8 cellular contexts compared by ENCODE assay signal in genomic region chr11:7020183-7020917, GRCh38. TPM values are rescaled to one million over a fixed set of nuclear protein-coding genes. Genes with fewer than 3 reads are reported as not detected.
A peak's percentile ranks its signal among the peaks of the same experiment; 100 is the strongest.
DNase-seq lines count a peak whose midpoint lies in the region; ATAC-seq and TF ChIP-seq lines count a peak whose summit lies in the region.

TSS of gene NLRP14 (plus strand) at chr11:7020479. CDS start at chr11:7038587, 18,108 bp downstream.
TSS of gene ZNF214 (minus strand) at chr11:7020346. CDS start at chr11:7002835, 17,511 bp downstream.

- POLR2A ChIA-PET in activated CD4-positive, alpha-beta T cell treated with anti-CD3 and anti-CD28 coated beads, Interleukin-2, amount 10 ng/mL, durations not matched to agents 7 days and 5 days (lab: Charles Lee): no interaction called here

- H3K27me3 Mint-ChIP-seq in activated CD4-positive, alpha-beta T cell treated with anti-CD3 and anti-CD28 coated beads, Interleukin-2, amount 10 ng/mL, durations not matched to agents 7 days and 5 days: peaks cover 38% of the 10 kb centered on the region

- no peak within 1 kb of the TSS for H3K27ac Mint-ChIP-seq in activated CD4-positive, alpha-beta T cell treated with anti-CD3 and anti-CD28 coated beads, Interleukin-2, amount 10 ng/mL, durations not matched to agents 7 days and 5 days

- ATAC-seq in GM18870 (IDR thresholded peaks at IDR 0.05; ENCODE audit: unreplicated experiment): no peak

- no peak for TF ChIP-seq CTCF in fibroblast of the aortic adventitia (IDR thresholded peaks at IDR 0.05; ENCODE audit: insufficient read depth, low read length)

- H3K4me3 Mint-ChIP-seq in activated CD4-positive, alpha-beta T cell treated with anti-CD3 and anti-CD28 coated beads, Interleukin-2, amount 10 ng/mL, durations not matched to agents 7 days and 5 days: peak within 1 kb of the TSS; percentile 23

- DNase-seq in AG08395 (ENCODE audit: low spot score) (peak; percentile 99), GM19240 (ENCODE audit: insufficient read length, low spot score) (peak; percentile 19), NCI-H1417 treated with DMSO at 0.1 percent for 48 hours (lab: John Stamatoyannopoulos, UW) (peak; percentile 61), fibroblast of the aortic adventitia (ENCODE audit: low read depth) (peak; percentile 92), NCI-H226 (no peak)
- DNase-seq in activated CD4-positive, alpha-beta T cell treated with anti-CD3 and anti-CD28 coated beads, Interleukin-2, amount 10 ng/mL, durations not matched to agents 7 days and 5 days: no peak

- H3K4me3 ChIP-seq in fibroblast of the aortic adventitia (ENCODE audit: low read depth, low read length) (peak within 1 kb of the TSS; percentile 77), mucosa of stomach (ENCODE audit: low read length) (peak within 1 kb of the TSS; percentile 97)

- H3K4me1 ChIP-seq in mucosa of stomach (ENCODE audit: control insufficient read depth, insufficient read depth, low read length): peaks cover 8% of the 10 kb centered on the region

- no peaks in the 10 kb centered on the region for H3K36me3 Mint-ChIP-seq in activated CD4-positive, alpha-beta T cell treated with anti-CD3 and anti-CD28 coated beads, Interleukin-2, amount 10 ng/mL, durations not matched to agents 7 days and 5 days (ENCODE audit: low read depth)

- CTCF ChIA-PET in activated CD4-positive, alpha-beta T cell treated with anti-CD3 and anti-CD28 coated beads, Interleukin-2, amount 10 ng/mL, durations not matched to agents 7 days and 5 days (lab: Charles Lee): no interaction called here

- H3K9ac ChIP-seq in mucosa of stomach (ENCODE audit: low read length): peak within 1 kb of the TSS; percentile 93

- peaks cover 3% of the 10 kb centered on the region for H3K4me1 Mint-ChIP-seq in activated CD4-positive, alpha-beta T cell treated with anti-CD3 and anti-CD28 coated beads, Interleukin-2, amount 10 ng/mL, durations not matched to agents 7 days and 5 days

- H3K27me3 ChIP-seq in mucosa of stomach (ENCODE audit: control insufficient read depth, insufficient read depth, low read length): no peaks in the 10 kb centered on the region

- no peaks in the 10 kb centered on the region for H3K36me3 ChIP-seq in mucosa of stomach (ENCODE audit: control insufficient read depth, insufficient read depth, low read length)

- H3K9me3 Mint-ChIP-seq in activated CD4-positive, alpha-beta T cell treated with anti-CD3 and anti-CD28 coated beads, Interleukin-2, amount 10 ng/mL, durations not matched to agents 7 days and 5 days: no peaks in the 10 kb centered on the region

- H3K9me3 ChIP-seq in mucosa of stomach (ENCODE audit: control insufficient read depth, low read length): no peaks in the 10 kb centered on the region

RNA-seq across cellular contexts. Expression of gene NLRP14, which starts in this region (rescaled TPM):
- under 1 TPM in 1 of 2 experiments, not detected in 1; 0.05 TPM for total RNA-seq in activated CD4-positive, alpha-beta T cell treated with anti-CD3 and anti-CD28 coated beads, Interleukin-2, amount 10 ng/mL, durations not matched to agents 7 days and 5 days
- total RNA-seq in fibroblast of the aortic adventitia (ENCODE audit: low replicate concordance): 0.18 TPM in 1 of 2 replicates, not detected in the other

RNA-seq across cellular contexts. Expression of gene ZNF214, which starts in this region (rescaled TPM):
- total RNA-seq in activated CD4-positive, alpha-beta T cell treated with anti-CD3 and anti-CD28 coated beads, Interleukin-2, amount 10 ng/mL, durations not matched to agents 7 days and 5 days: not detected
- 2.9 and 5.2 TPM in 2 replicates for total RNA-seq in fibroblast of the aortic adventitia (ENCODE audit: low replicate concordance)

Comparison
In these comparisons a context has a peak if more than half of its experiments do, and no peak if none do; other contexts are left out.
1. DNase-seq: peak in AG08395 (single experiment), GM19240 (single experiment), NCI-H1417 treated with DMSO at 0.1 percent for 48 hours (single experiment) and fibroblast of the aortic adventitia (single experiment); none in activated CD4-positive, alpha-beta T cell treated with anti-CD3 and anti-CD28 coated beads, Interleukin-2, amount 10 ng/mL, durations not matched to agents 7 days and 5 days (single experiment) and NCI-H226 (single experiment).